Comparison of ENCODE assay signal across 1 cellular context in genomic region chr21:43854773-43855633, GRCh38.
TF ChIP-seq lines count a peak whose summit lies in the region.

No MANE protein-coding gene starts in this region.

TF ChIP-seq in K562, 482 proteins besides CTCF, POLR2A, EP300 and RAD21 (continued from another document and continues in another):
- TF ChIP-seq, protein P1, sequence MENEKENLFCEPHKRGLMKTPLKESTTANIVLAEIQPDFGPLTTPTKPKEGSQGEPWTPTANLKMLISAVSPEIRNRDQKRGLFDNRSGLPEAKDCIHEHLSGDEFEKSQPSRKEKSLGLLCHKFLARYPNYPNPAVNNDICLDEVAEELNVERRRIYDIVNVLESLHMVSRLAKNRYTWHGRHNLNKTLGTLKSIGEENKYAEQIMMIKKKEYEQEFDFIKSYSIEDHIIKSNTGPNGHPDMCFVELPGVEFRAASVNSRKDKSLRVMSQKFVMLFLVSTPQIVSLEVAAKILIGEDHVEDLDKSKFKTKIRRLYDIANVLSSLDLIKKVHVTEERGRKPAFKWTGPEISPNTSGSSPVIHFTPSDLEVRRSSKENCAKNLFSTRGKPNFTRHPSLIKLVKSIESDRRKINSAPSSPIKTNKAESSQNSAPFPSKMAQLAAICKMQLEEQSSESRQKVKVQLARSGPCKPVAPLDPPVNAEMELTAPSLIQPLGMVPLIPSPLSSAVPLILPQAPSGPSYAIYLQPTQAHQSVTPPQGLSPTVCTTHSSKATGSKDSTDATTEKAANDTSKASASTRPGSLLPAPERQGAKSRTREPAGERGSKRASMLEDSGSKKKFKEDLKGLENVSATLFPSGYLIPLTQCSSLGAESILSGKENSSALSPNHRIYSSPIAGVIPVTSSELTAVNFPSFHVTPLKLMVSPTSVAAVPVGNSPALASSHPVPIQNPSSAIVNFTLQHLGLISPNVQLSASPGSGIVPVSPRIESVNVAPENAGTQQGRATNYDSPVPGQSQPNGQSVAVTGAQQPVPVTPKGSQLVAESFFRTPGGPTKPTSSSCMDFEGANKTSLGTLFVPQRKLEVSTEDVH (IDR thresholded peaks at IDR 0.05; ENCODE audit: low read depth, partially characterized antibody), result no peak
- TF ChIP-seq NR2C2 (CRISPR knock-in tag; IDR thresholded peaks at IDR 0.05) (no peak), NR2C2 (tag; IDR thresholded peaks at IDR 0.05) (peak; percentile 74), NR4A1 (CRISPR knock-in tag; IDR thresholded peaks at IDR 0.05) (no peak), NR4A1 (tag; IDR thresholded peaks at IDR 0.05) (peak; percentile 81), ZNF740 (CRISPR knock-in tag; IDR thresholded peaks at IDR 0.05) (0 out of 2 replicates have a peak, but pooled peaks have one; percentile 20), ZNF740 (tag; IDR thresholded peaks at IDR 0.05) (peak in 1 of 2 experiments; percentile 53; a peak in 1 of 4 replicates), BCL6 (CRISPR knock-in tag; IDR thresholded peaks at IDR 0.05) (no peak), NFATC3 (IDR thresholded peaks at IDR 0.05) (peak; percentile 68; the same call in 1 of the 2 replicates), SNIP1 (IDR thresholded peaks at IDR 0.05; ENCODE audit: low read depth) (no peak), CREB1 (IDR thresholded peaks at IDR 0.05) (0 out of 2 replicates have a peak, but pooled peaks have one; percentile 42), CREB1 (CRISPR knock-in tag; IDR thresholded peaks at IDR 0.05) (no peak), STAG1 (CRISPR knock-in tag; IDR thresholded peaks at IDR 0.05; ENCODE audit: borderline replicate concordance) (no peak; the same call in 1 of the 2 replicates), TBP (optimal IDR thresholded peaks at IDR 0.05; ENCODE audit: low read depth, low read length) (peak; percentile 90), RBBP5 (IDR thresholded peaks at IDR 0.05; ENCODE audit: borderline replicate concordance, insufficient read depth, low read length, poor library complexity, severe bottlenecking) (peak; percentile 70), NRF1 (conservative IDR thresholded peaks at IDR 0.05 in 1 of 2, IDR thresholded peaks at IDR 0.05 in 1 of 2) (peak; percentile 44 to 46; a peak in 2 of 4 replicates), CBX2 (IDR thresholded peaks at IDR 0.05; ENCODE audit: insufficient read depth, low read length, poor library complexity, severe bottlenecking) (no peak), CBX8 (IDR thresholded peaks at IDR 0.05; ENCODE audit: borderline replicate concordance, extremely low read depth, low read depth, low read length, poor library complexity, severe bottlenecking) (no peak), KDM4B (IDR thresholded peaks at IDR 0.05; ENCODE audit: borderline replicate concordance in 2 of 2, low read depth in 1 of 2) (no peak), SUPT5H (IDR thresholded peaks at IDR 0.05) (peak; percentile 85), ILK (tag; IDR thresholded peaks at IDR 0.05; ENCODE audit: borderline replicate concordance, low read depth) (no peak), FIP1L1 (IDR thresholded peaks at IDR 0.05; ENCODE audit: low read depth, low read length, poor library complexity, severe bottlenecking) (no peak), ZNF124 (CRISPR knock-in tag; IDR thresholded peaks at IDR 0.05) (no peak), CHD1 (IDR thresholded peaks at IDR 0.05; ENCODE audit: low read length) (peak; percentile 30), NFE2 (IDR thresholded peaks at IDR 0.05; ENCODE audit: low read depth) (no peak), ZNF384 (IDR thresholded peaks at IDR 0.05; ENCODE audit: low read depth, low read length) (peak; percentile 99), BHLHE40 (IDR thresholded peaks at IDR 0.05; ENCODE audit: low read length) (peak; percentile 48; the same call in 1 of the 2 replicates), HNRNPUL1 (IDR thresholded peaks at IDR 0.05; ENCODE audit: low read length) (no peak), ZNF436 (CRISPR knock-in tag; IDR thresholded peaks at IDR 0.05) (no peak), ESRRA (IDR thresholded peaks at IDR 0.05; ENCODE audit: borderline replicate concordance, low read depth) (peak; percentile 74), CCNT2 (IDR thresholded peaks at IDR 0.05; ENCODE audit: borderline replicate concordance, extremely low read depth, insufficient read length, low read depth, low read length) (peak; percentile 65), FOXP1 (CRISPR knock-in tag; IDR thresholded peaks at IDR 0.05) (no peak), ARID1B (IDR thresholded peaks at IDR 0.05) (peak; percentile 85), ZC3H8 (IDR thresholded peaks at IDR 0.05) (no peak), XRCC5 (IDR thresholded peaks at IDR 0.05; ENCODE audit: low read depth, low read length) (no peak), IFI16 (CRISPR knock-in tag; IDR thresholded peaks at IDR 0.05) (no peak), RFX5 (IDR thresholded peaks at IDR 0.05; ENCODE audit: low read depth, low read length) (no peak), RBM15 (IDR thresholded peaks at IDR 0.05; ENCODE audit: insufficient read depth, low read length) (no peak), COPS2 (conservative IDR thresholded peaks at IDR 0.05) (no peak), EHMT2 (IDR thresholded peaks at IDR 0.05) (no peak), POU5F1 (IDR thresholded peaks at IDR 0.05; ENCODE audit: borderline replicate concordance, low read depth, low read length, partially characterized antibody) (no peak), MCM3 (IDR thresholded peaks at IDR 0.05) (no peak), DIDO1 (tag; IDR thresholded peaks at IDR 0.05; ENCODE audit: low read depth) (no peak), ZNF134 (CRISPR knock-in tag; conservative IDR thresholded peaks at IDR 0.05) (no peak), HDAC1 (IDR thresholded peaks at IDR 0.05) (peak in 1 of 2 experiments; percentile 46; a peak in 1 of 4 replicates), NR2C1 (IDR thresholded peaks at IDR 0.05) (peak; percentile 50; the same call in 1 of the 2 replicates), NR2C1 (tag; IDR thresholded peaks at IDR 0.05) (no peak), ZNF586 (CRISPR knock-in tag; conservative IDR thresholded peaks at IDR 0.05) (no peak), HMBOX1 (IDR thresholded peaks at IDR 0.05) (no peak)
- TF ChIP-seq, protein P2, sequence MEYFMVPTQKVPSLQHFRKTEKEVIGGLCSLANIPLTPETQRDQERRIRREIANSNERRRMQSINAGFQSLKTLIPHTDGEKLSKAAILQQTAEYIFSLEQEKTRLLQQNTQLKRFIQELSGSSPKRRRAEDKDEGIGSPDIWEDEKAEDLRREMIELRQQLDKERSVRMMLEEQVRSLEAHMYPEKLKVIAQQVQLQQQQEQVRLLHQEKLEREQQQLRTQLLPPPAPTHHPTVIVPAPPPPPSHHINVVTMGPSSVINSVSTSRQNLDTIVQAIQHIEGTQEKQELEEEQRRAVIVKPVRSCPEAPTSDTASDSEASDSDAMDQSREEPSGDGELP (CRISPR knock-in tag; IDR thresholded peaks at IDR 0.05; ENCODE audit: borderline replicate concordance), result no peak
- TF ChIP-seq, protein P3, sequence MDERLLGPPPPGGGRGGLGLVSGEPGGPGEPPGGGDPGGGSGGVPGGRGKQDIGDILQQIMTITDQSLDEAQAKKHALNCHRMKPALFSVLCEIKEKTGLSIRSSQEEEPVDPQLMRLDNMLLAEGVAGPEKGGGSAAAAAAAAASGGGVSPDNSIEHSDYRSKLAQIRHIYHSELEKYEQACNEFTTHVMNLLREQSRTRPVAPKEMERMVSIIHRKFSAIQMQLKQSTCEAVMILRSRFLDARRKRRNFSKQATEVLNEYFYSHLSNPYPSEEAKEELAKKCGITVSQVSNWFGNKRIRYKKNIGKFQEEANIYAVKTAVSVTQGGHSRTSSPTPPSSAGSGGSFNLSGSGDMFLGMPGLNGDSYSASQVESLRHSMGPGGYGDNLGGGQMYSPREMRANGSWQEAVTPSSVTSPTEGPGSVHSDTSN (CRISPR knock-in tag; IDR thresholded peaks at IDR 0.05; ENCODE audit: low read depth), result no peak
- TF ChIP-seq, protein P3 (tag; conservative IDR thresholded peaks at IDR 0.05; ENCODE audit: low read depth), result peak; percentile 63; the same call in 1 of the 2 replicates
- TF ChIP-seq, protein P4, sequence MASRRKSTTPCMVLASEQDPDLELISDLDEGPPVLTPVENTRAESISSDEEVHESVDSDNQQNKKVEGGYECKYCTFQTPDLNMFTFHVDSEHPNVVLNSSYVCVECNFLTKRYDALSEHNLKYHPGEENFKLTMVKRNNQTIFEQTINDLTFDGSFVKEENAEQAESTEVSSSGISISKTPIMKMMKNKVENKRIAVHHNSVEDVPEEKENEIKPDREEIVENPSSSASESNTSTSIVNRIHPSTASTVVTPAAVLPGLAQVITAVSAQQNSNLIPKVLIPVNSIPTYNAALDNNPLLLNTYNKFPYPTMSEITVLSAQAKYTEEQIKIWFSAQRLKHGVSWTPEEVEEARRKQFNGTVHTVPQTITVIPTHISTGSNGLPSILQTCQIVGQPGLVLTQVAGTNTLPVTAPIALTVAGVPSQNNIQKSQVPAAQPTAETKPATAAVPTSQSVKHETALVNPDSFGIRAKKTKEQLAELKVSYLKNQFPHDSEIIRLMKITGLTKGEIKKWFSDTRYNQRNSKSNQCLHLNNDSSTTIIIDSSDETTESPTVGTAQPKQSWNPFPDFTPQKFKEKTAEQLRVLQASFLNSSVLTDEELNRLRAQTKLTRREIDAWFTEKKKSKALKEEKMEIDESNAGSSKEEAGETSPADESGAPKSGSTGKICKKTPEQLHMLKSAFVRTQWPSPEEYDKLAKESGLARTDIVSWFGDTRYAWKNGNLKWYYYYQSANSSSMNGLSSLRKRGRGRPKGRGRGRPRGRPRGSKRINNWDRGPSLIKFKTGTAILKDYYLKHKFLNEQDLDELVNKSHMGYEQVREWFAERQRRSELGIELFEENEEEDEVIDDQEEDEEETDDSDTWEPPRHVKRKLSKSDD (conservative IDR thresholded peaks at IDR 0.05; ENCODE audit: low read length), result no peak; the same call in 1 of the 2 replicates
- TF ChIP-seq, protein P5, sequence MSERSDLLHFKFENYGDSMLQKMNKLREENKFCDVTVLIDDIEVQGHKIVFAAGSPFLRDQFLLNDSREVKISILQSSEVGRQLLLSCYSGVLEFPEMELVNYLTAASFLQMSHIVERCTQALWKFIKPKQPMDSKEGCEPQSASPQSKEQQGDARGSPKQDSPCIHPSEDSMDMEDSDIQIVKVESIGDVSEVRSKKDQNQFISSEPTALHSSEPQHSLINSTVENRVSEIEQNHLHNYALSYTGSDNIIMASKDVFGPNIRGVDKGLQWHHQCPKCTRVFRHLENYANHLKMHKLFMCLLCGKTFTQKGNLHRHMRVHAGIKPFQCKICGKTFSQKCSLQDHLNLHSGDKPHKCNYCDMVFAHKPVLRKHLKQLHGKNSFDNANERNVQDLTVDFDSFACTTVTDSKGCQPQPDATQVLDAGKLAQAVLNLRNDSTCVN (CRISPR knock-in tag; IDR thresholded peaks at IDR 0.05), result no peak
- TF ChIP-seq, protein P6, sequence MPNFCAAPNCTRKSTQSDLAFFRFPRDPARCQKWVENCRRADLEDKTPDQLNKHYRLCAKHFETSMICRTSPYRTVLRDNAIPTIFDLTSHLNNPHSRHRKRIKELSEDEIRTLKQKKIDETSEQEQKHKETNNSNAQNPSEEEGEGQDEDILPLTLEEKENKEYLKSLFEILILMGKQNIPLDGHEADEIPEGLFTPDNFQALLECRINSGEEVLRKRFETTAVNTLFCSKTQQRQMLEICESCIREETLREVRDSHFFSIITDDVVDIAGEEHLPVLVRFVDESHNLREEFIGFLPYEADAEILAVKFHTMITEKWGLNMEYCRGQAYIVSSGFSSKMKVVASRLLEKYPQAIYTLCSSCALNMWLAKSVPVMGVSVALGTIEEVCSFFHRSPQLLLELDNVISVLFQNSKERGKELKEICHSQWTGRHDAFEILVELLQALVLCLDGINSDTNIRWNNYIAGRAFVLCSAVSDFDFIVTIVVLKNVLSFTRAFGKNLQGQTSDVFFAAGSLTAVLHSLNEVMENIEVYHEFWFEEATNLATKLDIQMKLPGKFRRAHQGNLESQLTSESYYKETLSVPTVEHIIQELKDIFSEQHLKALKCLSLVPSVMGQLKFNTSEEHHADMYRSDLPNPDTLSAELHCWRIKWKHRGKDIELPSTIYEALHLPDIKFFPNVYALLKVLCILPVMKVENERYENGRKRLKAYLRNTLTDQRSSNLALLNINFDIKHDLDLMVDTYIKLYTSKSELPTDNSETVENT (CRISPR knock-in tag; IDR thresholded peaks at IDR 0.05), result no peak
